Comparison of ENCODE assay signal across 8 cellular contexts in genomic region chr9:136245194-136246150, GRCh38. TPM values are rescaled to one million over a fixed set of nuclear protein-coding genes. Genes with fewer than 3 reads are reported as not detected.
A peak's percentile ranks its signal among the peaks of the same experiment; 100 is the strongest.
DNase-seq lines count a peak whose midpoint lies in the region; ATAC-seq and TF ChIP-seq lines count a peak whose summit lies in the region.

A gene with protein sequence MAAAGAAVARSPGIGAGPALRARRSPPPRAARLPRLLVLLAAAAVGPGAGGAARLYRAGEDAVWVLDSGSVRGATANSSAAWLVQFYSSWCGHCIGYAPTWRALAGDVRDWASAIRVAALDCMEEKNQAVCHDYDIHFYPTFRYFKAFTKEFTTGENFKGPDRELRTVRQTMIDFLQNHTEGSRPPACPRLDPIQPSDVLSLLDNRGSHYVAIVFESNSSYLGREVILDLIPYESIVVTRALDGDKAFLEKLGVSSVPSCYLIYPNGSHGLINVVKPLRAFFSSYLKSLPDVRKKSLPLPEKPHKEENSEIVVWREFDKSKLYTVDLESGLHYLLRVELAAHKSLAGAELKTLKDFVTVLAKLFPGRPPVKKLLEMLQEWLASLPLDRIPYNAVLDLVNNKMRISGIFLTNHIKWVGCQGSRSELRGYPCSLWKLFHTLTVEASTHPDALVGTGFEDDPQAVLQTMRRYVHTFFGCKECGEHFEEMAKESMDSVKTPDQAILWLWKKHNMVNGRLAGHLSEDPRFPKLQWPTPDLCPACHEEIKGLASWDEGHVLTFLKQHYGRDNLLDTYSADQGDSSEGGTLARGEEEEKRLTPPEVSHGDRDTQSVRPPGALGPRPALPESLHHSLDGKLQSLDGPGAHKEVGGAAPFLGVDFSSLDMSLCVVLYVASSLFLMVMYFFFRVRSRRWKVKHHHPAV (minus strand): TSS chr9:136245812. CDS start chr9:136245803, 9 bp downstream.

- no peak for TF ChIP-seq EP300 in gastroesophageal sphincter (IDR thresholded peaks at IDR 0.05)

- H3K4me1 ChIP-seq in gastroesophageal sphincter = peaks cover 3 to 36% (median 10%) of the 10 kb centered on the region in 3 donors
- H3K4me1 ChIP-seq in neutrophil (ENCODE audit: control insufficient read depth in 1 of 2, insufficient read depth in 1 of 2, low read depth in 1 of 2, low read length in 1 of 2) = peaks cover 12 to 16% of the 10 kb centered on the region in 2 experiments
- H3K4me1 ChIP-seq in subcutaneous abdominal adipose tissue (ENCODE audit: control insufficient read depth in 5 of 5, insufficient read depth in 5 of 5, low read length in 5 of 5) = peaks cover 4 to 16% (median 14%) of the 10 kb centered on the region in 5 donors

- 0 to 2% methylated on average over 1 to 9 of the region's 113 CpGs for WGBS in gastroesophageal sphincter (ENCODE audit: low coverage in 1 of 2), 2 donors

- H3K9ac ChIP-seq in SK-N-MC (ENCODE audit: insufficient read length) (peak within 1 kb of the TSS; percentile 83), subcutaneous abdominal adipose tissue (ENCODE audit: low read length in 5 of 5) (peak within 1 kb of the TSS in 4 of 5 donors; percentile 63 to 69 (median 65))

- H3K36me3 ChIP-seq in SK-N-MC (ENCODE audit: insufficient read depth, low read length) (no peaks in the 10 kb centered on the region), gastroesophageal sphincter (no peaks in the 10 kb centered on the region), neutrophil (no peaks in the 10 kb centered on the region), subcutaneous abdominal adipose tissue (ENCODE audit: control insufficient read depth in 5 of 5, insufficient read depth in 5 of 5, low read length in 5 of 5) (no peaks in the 10 kb centered on the region)

- ATAC-seq in GM21528 (IDR thresholded peaks at IDR 0.05; ENCODE audit: low FRiP score, unreplicated experiment) (peak; percentile 54), gastroesophageal sphincter (peak; percentile 87)

- H3K27me3 ChIP-seq in gastroesophageal sphincter = no peaks in the 10 kb centered on the region
- peaks cover 12% of the 10 kb centered on the region for H3K27me3 ChIP-seq in neutrophil
- H3K27me3 ChIP-seq in subcutaneous abdominal adipose tissue (ENCODE audit: control insufficient read depth in 5 of 5, insufficient read depth in 4 of 5, low read length in 5 of 5) = peaks cover 0 to 3% (median 0%) of the 10 kb centered on the region in 5 donors

- H3K4me3 ChIP-seq in SK-N-MC (peak within 1 kb of the TSS; percentile 94), gastroesophageal sphincter (peak within 1 kb of the TSS; percentile 86 to 89), neutrophil (ENCODE audit: low read depth in 1 of 2, low read length in 1 of 2) (peak within 1 kb of the TSS; percentile 69 to 77), subcutaneous abdominal adipose tissue (ENCODE audit: low read depth in 1 of 5, low read length in 5 of 5) (peak within 1 kb of the TSS; percentile 67 to 80 (median 73))

- peak in 1 of 4 experiments; percentile 9 for TF ChIP-seq CTCF in gastroesophageal sphincter (IDR thresholded peaks at IDR 0.05)
- TF ChIP-seq CTCF in neutrophil (IDR thresholded peaks at IDR 0.05) = peak; percentile 26

- TF ChIP-seq POLR2A in gastroesophageal sphincter (IDR thresholded peaks at IDR 0.05) = peak in 1 of 2 donors; percentile 21

- H3K27ac ChIP-seq in SK-N-MC = no peak within 1 kb of the TSS
- peak within 1 kb of the TSS in 3 of 4 donors; percentile 63 to 68 (median 64) for H3K27ac ChIP-seq in gastroesophageal sphincter
- peak within 1 kb of the TSS; percentile 61 for H3K27ac ChIP-seq in neutrophil
- no peak within 1 kb of the TSS for H3K27ac ChIP-seq in subcutaneous abdominal adipose tissue (ENCODE audit: low read depth, low read length)

- DNase-seq in COLO829 (ENCODE audit: low spot score) (peak; percentile 82), LoVo (ENCODE audit: low spot score) (peak; percentile 92), SK-N-MC (ENCODE audit: low read depth, low spot score) (no peak)
- peak; percentile 80 for DNase-seq in activated naive CD4-positive, alpha-beta T cell treated with Interleukin-2 at 50 U/mL for 16 hours

- H3K9me3 ChIP-seq in SK-N-MC (ENCODE audit: low read depth, low read length) = no peaks in the 10 kb centered on the region
- no peaks in the 10 kb centered on the region for H3K9me3 ChIP-seq in gastroesophageal sphincter
- H3K9me3 ChIP-seq in neutrophil = no peaks in the 10 kb centered on the region
- H3K9me3 ChIP-seq in subcutaneous abdominal adipose tissue (ENCODE audit: control insufficient read depth in 5 of 5, low read length in 5 of 5) = no peaks in the 10 kb centered on the region

RNA-seq across cellular contexts. Expression of the gene that starts here (rescaled TPM):
- total RNA-seq in gastroesophageal sphincter = 1 to 10 TPM; 3.4 to 7.2 (median 5.2) TPM

Comparison
In these comparisons a context has a peak if more than half of its experiments do, and no peak if none do; other contexts are left out.
1. H3K27ac ChIP-seq: peak in gastroesophageal sphincter (3 of 4) and neutrophil (single experiment); none in SK-N-MC (single experiment) and subcutaneous abdominal adipose tissue (single experiment).
2. Peak in every context shown above with its lines, with median percentiles within 50 percentile points of each other: H3K4me3 ChIP-seq.